In genomic region chr5:1789446-1789837, GRCh38 we compare ENCODE assay signal across 1 cellular context.
TF ChIP-seq lines count a peak whose summit lies in the region.

No MANE protein-coding gene starts in this region.

TF ChIP-seq in H1, 55 proteins besides CTCF, POLR2A, EP300 and RAD21:
- peak; percentile 41; the same call in 1 of the 2 replicates for TF ChIP-seq SP1 (IDR thresholded peaks at IDR 0.05; ENCODE audit: low read depth, low read length)
